15 cellular contexts compared by ENCODE assay signal in genomic region chr1:70459502-70460225, GRCh38. TPM values are rescaled to one million over a fixed set of nuclear protein-coding genes. Genes with fewer than 3 reads are reported as not detected.
DNase-seq lines count a peak whose midpoint lies in the region; ATAC-seq and TF ChIP-seq lines count a peak whose summit lies in the region.
"Had no signal": no experiment of that assay in that cellular context is flagged by ENCODE, and none has a peak within 500 bp of the region (broad histone marks: within the 10 kb centered on the region; RNA-seq: fewer than 3 reads in every experiment).

No MANE protein-coding gene starts in this region.

- H2AFZ ChIP-seq in hepatocyte: no peak overlapping the region

- WGBS in hepatocyte (ENCODE audit: low lambda C conversion rate, missing lambda C conversion rate): 85% methylated on average over 4 of the region's 4 CpGs

- H3K36me3 ChIP-seq in WERI-Rb-1: no peaks in the 10 kb centered on the region
- no peaks in the 10 kb centered on the region for H3K36me3 ChIP-seq in hepatocyte (replicated peaks; ENCODE audit: insufficient read depth, low read depth)

- no peak for TF ChIP-seq CTCF in WERI-Rb-1 (IDR thresholded peaks at IDR 0.05; ENCODE audit: low read depth, low read length)
- no peak for TF ChIP-seq CTCF in hepatocyte (IDR thresholded peaks at IDR 0.05; ENCODE audit: poor library complexity)

- no peaks in the 10 kb centered on the region for H3K79me2 ChIP-seq in hepatocyte

- H3K27ac ChIP-seq in WERI-Rb-1 (peak overlapping the region; percentile 60; the same call in 1 of the 2 replicates), hepatocyte (no peak overlapping the region)

- H3K9me2 ChIP-seq in hepatocyte (replicated peaks; ENCODE audit: insufficient read depth): no peaks in the 10 kb centered on the region

- H3K27me3 ChIP-seq in WERI-Rb-1 (ENCODE audit: insufficient read depth, low read depth, severe bottlenecking) (no peaks in the 10 kb centered on the region), hepatocyte (no peaks in the 10 kb centered on the region)

- ATAC-seq in GM21619 (IDR thresholded peaks at IDR 0.05; ENCODE audit: unreplicated experiment): no peak
- ATAC-seq: mucosa of descending colon, right cardiac atrium had no signal

- H3K4me1 ChIP-seq in hepatocyte (ENCODE audit: insufficient read depth): peaks cover 4% of the 10 kb centered on the region

- H3K9me3 ChIP-seq in WERI-Rb-1 (ENCODE audit: severe bottlenecking) (no peaks in the 10 kb centered on the region), hepatocyte (ENCODE audit: low read depth) (no peaks in the 10 kb centered on the region)
- H3K9me3 ChIP-seq: mucosa of descending colon had no signal

- H3K4me2 ChIP-seq in hepatocyte: no peak overlapping the region

- H4K20me1 ChIP-seq in hepatocyte (ENCODE audit: insufficient read depth, poor library complexity, severe bottlenecking): no peaks in the 10 kb centered on the region

- DNase-seq in ACHN: peak; percentile 19
- DNase-seq in HT1080 (ENCODE audit: low read depth): peak; percentile 80
- DNase-seq in WERI-Rb-1: no peak
- peak; percentile 17 for DNase-seq in hepatocyte (ENCODE audit: low spot score)
- no peak for DNase-seq in COLO668 (lab: John Stamatoyannopoulos, UW; ENCODE audit: unreplicated experiment)
- DNase-seq in superior temporal gyrus (ENCODE audit: extremely low spot score): no peak
- DNase-seq in activated CD4-positive, CD25-positive, alpha-beta regulatory T cell (lab: John Stamatoyannopoulos, UW): no peak
- DNase-seq: activated CD4-positive, alpha-beta memory T cell treated with anti-CD3 and anti-CD28 coated beads for 36 hours; activated naive CD8-positive, alpha-beta T cell treated with anti-CD3 and anti-CD28 coated beads for 36 hours; DMS79 treated with DMSO at 0.1 percent for 48 hours; mucosa of descending colon; NCI-H1105; NCI-H748 treated with DMSO at 0.1 percent for 48 hours; right cardiac atrium had no signal

- H3K4me3 ChIP-seq in WERI-Rb-1 (ENCODE audit: low read depth, low read length): no peak overlapping the region
- H3K4me3 ChIP-seq in hepatocyte: no peak overlapping the region
- H3K4me3 ChIP-seq: mucosa of descending colon had no signal

- in situ Hi-C loops in ACHN (cut with HindIII; ENCODE audit: low pct_ligation_motif_present, low pct_unique_long_range_greater_than_20kb, low sequenced_read_pairs): no loop called here

RNA-seq across cellular contexts. Expression of gene CTH, which starts 48.6 kb away (rescaled TPM):
- 4.1 and 4.7 TPM in 2 replicates for total RNA-seq in HT1080 (2014; rRNA removed; shearing (Covaris generic))
- polyA plus RNA-seq in HT1080 (2015; cell fraction: cytosol; rRNA removed): 12.8 and 17.4 TPM in 2 replicates
- polyA plus RNA-seq in HT1080 (2015; cell fraction: nucleus; rRNA removed): 26.9 and 32.1 TPM in 2 replicates
- total RNA-seq in hepatocyte: 22.6 and 24.8 TPM in 2 replicates
- 11.7 and 13.2 TPM in 2 replicates for polyA plus RNA-seq in hepatocyte

Comparison
In these comparisons a context has a peak if more than half of its experiments do, and no peak if none do; other contexts are left out.
1. DNase-seq: peak in ACHN (single experiment), HT1080 (single experiment) and hepatocyte (single experiment); none in WERI-Rb-1 (single experiment), COLO668 (single experiment), superior temporal gyrus (single experiment) and activated CD4-positive, CD25-positive, alpha-beta regulatory T cell (0 of 4).